ENCODE assay signal across 9 cellular contexts in the genomic region with DNA sequence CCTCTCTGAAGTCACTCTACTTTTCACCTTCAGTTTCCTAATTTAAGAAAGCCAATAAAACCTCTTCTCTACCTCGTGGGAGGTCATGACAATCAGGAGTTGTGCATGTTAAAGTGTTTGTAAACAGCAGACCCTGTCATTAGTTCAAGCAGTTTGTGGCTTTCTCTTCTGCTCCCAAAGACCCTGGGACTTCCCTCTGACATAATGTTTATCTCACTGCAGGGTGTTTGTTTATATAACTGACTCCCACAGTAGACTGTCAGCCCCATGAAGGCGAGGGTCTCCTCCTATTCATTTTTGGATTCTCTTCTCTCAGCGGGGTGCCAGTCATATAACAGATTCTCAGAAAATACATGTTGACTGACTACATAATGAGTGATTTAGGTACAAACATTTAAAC.
"Had no signal": no experiment of that assay in that cellular context is flagged by ENCODE, and none has a peak within 500 bp of the region (broad histone marks: within the 10 kb centered on the region; RNA-seq: fewer than 3 reads in every experiment).

No MANE protein-coding gene starts in this region.

- H3K4me3 ChIP-seq: GM23338, K562 had no signal

- H3K4me1 Mint-ChIP-seq: GM23338, H9 had no signal

- H3K4me3 Mint-ChIP-seq: GM23338, H9 had no signal

- H2AFZ ChIP-seq: GM23338 had no signal

- H3K4me2 ChIP-seq: GM23338 had no signal

- FAIRE-seq: H1, H54, HTR-8/SVneo, K562 had no signal

- DNase-seq: H9, HCEC 1CT, IMR-90, KG1 had no signal

- H3K27ac Mint-ChIP-seq: GM23338, H9 had no signal

- ATAC-seq: GM23338, K562 had no signal
